ENCODE assay signal across 8 cellular contexts in the genomic region with DNA sequence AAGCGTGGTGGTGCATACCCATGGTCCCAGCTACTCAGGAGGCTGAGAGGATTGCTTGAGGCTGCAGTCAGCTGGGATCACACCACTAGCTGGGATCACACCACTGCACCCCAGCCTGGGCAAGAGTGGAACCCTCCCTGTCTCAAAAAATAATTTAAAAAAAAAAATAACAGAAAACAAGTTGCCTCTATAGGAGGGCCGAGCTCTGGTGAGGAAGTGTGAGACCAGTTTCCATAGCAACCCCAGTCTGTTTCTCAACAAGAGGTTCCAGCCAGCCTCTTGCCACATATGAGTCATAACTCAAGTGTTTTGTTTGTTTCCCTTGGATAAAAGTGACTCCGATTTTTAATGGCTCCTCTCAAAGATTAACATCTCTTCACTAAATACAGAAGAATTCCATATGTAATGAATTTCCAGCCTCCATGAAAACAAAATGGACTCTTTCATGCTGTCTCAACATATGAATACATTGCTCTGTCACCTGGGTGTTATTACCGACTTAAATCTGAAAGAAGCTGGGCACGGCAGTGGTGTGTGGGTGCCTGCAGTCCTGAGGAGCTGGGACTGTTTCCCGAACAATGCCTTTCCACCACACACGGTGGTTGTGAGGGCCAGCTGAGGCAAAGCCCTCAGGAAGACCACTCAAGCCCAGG.
DNase-seq lines count a peak whose midpoint lies in the region; ATAC-seq and TF ChIP-seq lines count a peak whose summit lies in the region.

No MANE protein-coding gene starts in this region.

- DNase-seq in AG10803 (ENCODE audit: low read depth) (peak; percentile 100), NCI-H226 (peak; percentile 95), memory B cell (ENCODE audit: low spot score in 2 of 2) (peak; percentile 39 to 69)
- peak; percentile 59 for DNase-seq in activated CD4-positive, alpha-beta T cell treated with anti-CD3 and anti-CD28 coated beads, Interleukin-2, amount 50 U/mL, for 1 hour
- peak; percentile 74 for DNase-seq in effector CD4-positive, alpha-beta T cell
- DNase-seq in stimulated activated CD8-positive, alpha-beta memory T cell treated with anti-CD3 and anti-CD28 coated beads, Interleukin-7, amount 100 ng/mL, for 4 hours (ENCODE audit: low read depth in 2 of 2) = peak; percentile 48 to 59

- H3K9me3 Mint-ChIP-seq in memory B cell = no peaks in the 10 kb centered on the region

- peaks cover 14% of the 10 kb centered on the region for H3K4me1 Mint-ChIP-seq in memory B cell

- peak overlapping the region; percentile 98 for H3K27ac Mint-ChIP-seq in memory B cell

- no peaks in the 10 kb centered on the region for H3K27me3 Mint-ChIP-seq in memory B cell

- ATAC-seq in GM18870 (IDR thresholded peaks at IDR 0.05; ENCODE audit: unreplicated experiment) (peak; percentile 96), HG03095 (IDR thresholded peaks at IDR 0.05; ENCODE audit: unreplicated experiment) (peak; percentile 92), memory B cell (ENCODE audit: low read depth) (peak; percentile 97)

- H3K36me3 Mint-ChIP-seq in memory B cell = peaks cover 25% of the 10 kb centered on the region

- peak overlapping the region; percentile 25 for H3K4me3 Mint-ChIP-seq in memory B cell

- TF ChIP-seq CTCF in AG10803 (conservative IDR thresholded peaks at IDR 0.05; ENCODE audit: low read length) = no peak

- H3K4me3 ChIP-seq in AG10803 (ENCODE audit: low read length) = peak overlapping the region; percentile 31

Comparison
In these comparisons a context has a peak if more than half of its experiments do, and no peak if none do; other contexts are left out.
1. Peak in every context shown above with its lines: DNase-seq, ATAC-seq and H3K4me3 ChIP-seq.